Comparison of ENCODE assay signal across 8 cellular contexts in the genomic region with DNA sequence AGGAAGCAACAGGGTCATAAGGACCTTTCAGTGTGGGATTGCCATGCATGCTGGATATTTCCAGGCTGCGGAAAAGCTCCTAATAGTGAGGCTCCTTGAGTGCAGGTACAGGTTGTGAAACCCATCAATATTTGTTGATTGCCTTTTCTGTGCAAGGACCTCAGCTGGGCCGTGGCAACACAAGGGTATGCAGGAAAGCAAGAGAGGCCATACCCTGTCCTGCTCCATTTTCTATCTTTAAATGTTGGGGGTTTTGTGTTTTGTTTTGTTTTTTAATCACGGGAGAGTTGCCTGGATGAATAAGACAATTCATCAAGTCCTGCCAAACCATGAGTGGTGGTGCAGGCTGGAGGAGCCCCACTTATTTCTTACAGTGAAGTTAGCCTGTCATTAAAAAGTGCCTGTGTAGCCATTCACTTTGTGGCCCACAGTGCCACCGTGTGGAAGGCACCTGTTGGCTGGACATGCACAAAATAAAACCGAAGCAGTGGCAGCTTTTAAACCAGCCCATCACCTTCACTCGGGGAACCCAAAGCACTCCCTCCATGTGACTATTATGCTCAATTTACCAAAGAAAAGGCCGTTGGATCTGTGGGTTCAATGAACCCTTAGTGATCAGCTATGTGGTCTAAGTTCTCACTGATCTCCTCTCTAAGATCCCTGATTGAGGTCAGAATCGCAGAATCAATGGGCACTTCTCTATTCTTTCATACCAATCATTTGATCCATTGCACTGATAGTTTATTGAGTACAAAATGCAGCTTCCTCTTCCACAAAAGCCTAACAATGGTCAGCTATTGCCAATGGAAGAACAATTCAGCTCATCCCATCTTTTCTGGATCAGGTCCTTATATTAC. TPM values are rescaled to one million over a fixed set of nuclear protein-coding genes. Genes with fewer than 3 reads are reported as not detected.
DNase-seq lines count a peak whose midpoint lies in the region; ATAC-seq, FAIRE-seq and TF ChIP-seq lines count a peak whose summit lies in the region.

No MANE protein-coding gene starts in this region.

- no peaks in the 10 kb centered on the region for H3K36me3 Mint-ChIP-seq in effector memory CD8-positive, alpha-beta T cell (ENCODE audit: insufficient read depth)

- no peaks in the 10 kb centered on the region for H3K4me1 ChIP-seq in DOHH2 (ENCODE audit: control insufficient read depth, low read length)
- H3K4me1 ChIP-seq in Peyer's patch, result no peaks in the 10 kb centered on the region
- no peaks in the 10 kb centered on the region for H3K4me1 ChIP-seq in pancreas

- no peak overlapping the region for H3K4me2 ChIP-seq in DOHH2 (ENCODE audit: low read length)

- H3K27ac ChIP-seq in DOHH2 (ENCODE audit: low read depth, low read length) (no peak overlapping the region), Peyer's patch (no peak overlapping the region), pancreas (no peak overlapping the region)

- FAIRE-seq in pancreas (lab: Jason Lieb, UNC), result no peak

- WGBS in pancreas, 2 donors, result 35 to 40% methylated on average over 8 of the region's 8 CpGs

- DNase-seq in Peyer's patch (peak in 1 of 3 donors; percentile 53), pancreas (peak in 3 of 6 donors; percentile 33 to 70 (median 36)), globus pallidus (ENCODE audit: low spot score) (no peak)
- no peak for DNase-seq in effector memory CD8-positive, alpha-beta T cell

- no peaks in the 10 kb centered on the region for H3K9me3 ChIP-seq in DOHH2 (ENCODE audit: control insufficient read depth, insufficient read depth, low read length)
- no peaks in the 10 kb centered on the region for H3K9me3 ChIP-seq in Peyer's patch
- no peaks in the 10 kb centered on the region for H3K9me3 ChIP-seq in pancreas

- no peak overlapping the region for H3K4me3 Mint-ChIP-seq in effector memory CD8-positive, alpha-beta T cell

- peaks cover 27 to 41% of the 10 kb centered on the region in 2 donors for H3K27me3 Mint-ChIP-seq in effector memory CD8-positive, alpha-beta T cell

- H3F3A ChIP-seq in DOHH2 (ENCODE audit: control insufficient read depth, insufficient read depth), result no peaks in the 10 kb centered on the region

- peaks cover 0 to 2% of the 10 kb centered on the region in 2 donors for H3K4me1 Mint-ChIP-seq in effector memory CD8-positive, alpha-beta T cell (ENCODE audit: low read depth in 2 of 2)

- ATAC-seq in GM19043 (IDR thresholded peaks at IDR 0.05; ENCODE audit: low read depth, unreplicated experiment) (peak; percentile 79), HG03354 (IDR thresholded peaks at IDR 0.05; ENCODE audit: poor library complexity, severe bottlenecking, unreplicated experiment) (peak; percentile 90), esophagus mucosa (peak; percentile 43), pancreas (peak; percentile 46 to 84 (median 72))
- no peak for ATAC-seq in effector memory CD8-positive, alpha-beta T cell (replicated peaks)

- no peak for TF ChIP-seq POLR2A in Peyer's patch (IDR thresholded peaks at IDR 0.05)

- H3K79me2 ChIP-seq in DOHH2 (ENCODE audit: control insufficient read depth, low read length), result no peaks in the 10 kb centered on the region

- H3K27me3 ChIP-seq in DOHH2 (ENCODE audit: control insufficient read depth, low read length), result no peaks in the 10 kb centered on the region
- no peaks in the 10 kb centered on the region for H3K27me3 ChIP-seq in Peyer's patch
- H3K27me3 ChIP-seq in pancreas, result no peaks in the 10 kb centered on the region

- intact Hi-C loops in pancreas (cut with DNase I), result no loop called here

- H3K27ac Mint-ChIP-seq in effector memory CD8-positive, alpha-beta T cell, result no peak overlapping the region

- no peaks in the 10 kb centered on the region for H3K9me2 ChIP-seq in DOHH2 (replicated peaks; ENCODE audit: control insufficient read depth, low read length)

- TF ChIP-seq CTCF in DOHH2 (IDR thresholded peaks at IDR 0.05; ENCODE audit: low read depth, low read length, poor library complexity, severe bottlenecking) (peak; percentile 68), Peyer's patch (IDR thresholded peaks at IDR 0.05) (peak in 4 of 6 experiments; percentile 28 to 36 (median 34)), pancreas (IDR thresholded peaks at IDR 0.05) (peak; percentile 24 to 59 (median 46))

- no peak overlapping the region for H3K4me3 ChIP-seq in DOHH2 (ENCODE audit: low read length)
- H3K4me3 ChIP-seq in Peyer's patch, result no peak overlapping the region
- H3K4me3 ChIP-seq in pancreas, result no peak overlapping the region

- peaks cover 5 to 13% of the 10 kb centered on the region in 2 donors for H3K9me3 Mint-ChIP-seq in effector memory CD8-positive, alpha-beta T cell

- H3K36me3 ChIP-seq in DOHH2 (ENCODE audit: control insufficient read depth, low read length), result no peaks in the 10 kb centered on the region
- H3K36me3 ChIP-seq in Peyer's patch, result no peaks in the 10 kb centered on the region
- no peaks in the 10 kb centered on the region for H3K36me3 ChIP-seq in pancreas

- H4K20me1 ChIP-seq in DOHH2 (ENCODE audit: control insufficient read depth, insufficient read depth, low read depth, low read length), result no peaks in the 10 kb centered on the region

RNA-seq across cellular contexts. Expression of a gene that starts 42.2 kb away (rescaled TPM):
- not detected for total RNA-seq in Peyer's patch
- not detected for total RNA-seq in esophagus mucosa
- total RNA-seq in pancreas, result 1 to 10 TPM in 2 of 6 donors, under 1 TPM in 1, not detected in 3; 0.04 to 8.1 (median 4.0) TPM
- under 1 TPM in 1 of 2 donors, not detected in 1; 0.05 TPM for polyA plus RNA-seq in pancreas
